Comparison of ENCODE assay signal across 8 cellular contexts in the genomic region with DNA sequence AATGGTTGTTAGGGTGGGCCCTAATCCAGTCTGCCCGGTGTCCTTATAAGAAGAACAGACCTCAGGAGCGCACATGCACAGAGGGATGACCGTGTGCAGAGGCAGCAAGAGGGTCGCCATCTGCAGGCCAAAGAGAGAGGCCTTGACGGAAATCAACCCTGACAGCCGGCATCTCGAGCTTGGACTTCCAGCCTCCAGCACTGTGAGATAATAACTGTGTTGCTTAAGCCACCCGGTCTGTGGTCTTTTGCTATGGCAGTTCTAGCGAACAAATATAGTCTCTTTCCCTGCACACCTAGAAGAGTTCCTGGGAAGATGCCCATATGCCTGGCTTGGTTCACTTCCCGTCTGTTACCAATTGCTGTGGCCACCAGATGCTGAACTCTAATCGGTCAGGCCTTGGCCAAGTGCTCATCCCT. TPM values are rescaled to one million over a fixed set of nuclear protein-coding genes. Genes with fewer than 3 reads are reported as not detected.
DNase-seq lines count a peak whose midpoint lies in the region; TF ChIP-seq lines count a peak whose summit lies in the region.

No MANE protein-coding gene starts in this region.

- CTCF ChIA-PET in OCI-LY7 (lab: Charles Lee; ENCODE audit: unreplicated experiment): interaction anchor here (1.5 kb wide), 1 partner anchor 63 kb away, joined by 5 read pairs; no protein-coding TSS in a partner anchor

- H3K4me3 ChIP-seq in OCI-LY7 (ENCODE audit: low read depth, low read length, poor library complexity, severe bottlenecking): no peak overlapping the region

- H3K9me3 ChIP-seq in OCI-LY7 (ENCODE audit: low read length): peaks cover 1% of the 10 kb centered on the region

- peaks cover under 1% of the 10 kb centered on the region for H3K9me3 Mint-ChIP-seq in activated T-cell treated with anti-CD3 and anti-CD28 coated beads, Interleukin-2, amount 50 U/mL, for 24 hours

- peaks cover 8% of the 10 kb centered on the region for H3K27me3 Mint-ChIP-seq in activated T-cell treated with anti-CD3 and anti-CD28 coated beads, Interleukin-2, amount 50 U/mL, for 24 hours

- H3K4me3 Mint-ChIP-seq in activated T-cell treated with anti-CD3 and anti-CD28 coated beads, Interleukin-2, amount 50 U/mL, for 24 hours: no peak overlapping the region

- POLR2A ChIA-PET in OCI-LY7 (lab: Charles Lee): no interaction called here

- H3K27ac Mint-ChIP-seq in activated T-cell treated with anti-CD3 and anti-CD28 coated beads, Interleukin-2, amount 50 U/mL, for 24 hours: no peak overlapping the region

- peaks cover 21% of the 10 kb centered on the region for H3K4me1 Mint-ChIP-seq in activated T-cell treated with anti-CD3 and anti-CD28 coated beads, Interleukin-2, amount 50 U/mL, for 24 hours (ENCODE audit: low read depth)

- H3K4me1 ChIP-seq in OCI-LY7 (ENCODE audit: insufficient read depth, low read length, poor library complexity, severe bottlenecking): peaks cover 22% of the 10 kb centered on the region

- intact Hi-C loops in OCI-LY7 (cut with micrococcal nuclease; ENCODE audit: unreplicated experiment): no loop called here

- peaks cover 11% of the 10 kb centered on the region for H3K36me3 Mint-ChIP-seq in activated T-cell treated with anti-CD3 and anti-CD28 coated beads, Interleukin-2, amount 50 U/mL, for 24 hours (ENCODE audit: low read depth)

- no peak overlapping the region for H3K27ac ChIP-seq in OCI-LY7 (ENCODE audit: low read depth, low read length, poor library complexity, severe bottlenecking)

- no peaks in the 10 kb centered on the region for H4K20me1 ChIP-seq in OCI-LY7 (ENCODE audit: insufficient read depth, low read length)

- peak; percentile 71 for TF ChIP-seq CTCF in OCI-LY7 (conservative IDR thresholded peaks at IDR 0.05; ENCODE audit: low read length)

- no peaks in the 10 kb centered on the region for H3K9me2 ChIP-seq in OCI-LY7 (ENCODE audit: insufficient read depth, low read length)

- H2AFZ ChIP-seq in OCI-LY7 (ENCODE audit: low read length): peak overlapping the region; percentile 27; the same call in 1 of the 2 replicates

- no peaks in the 10 kb centered on the region for H3K79me2 ChIP-seq in OCI-LY7 (ENCODE audit: insufficient read depth, low read depth, low read length)

- no TSS peak for BruUV-seq in OCI-LY7 (replicated peaks; lab: Mats Ljungman, UMichigan)

- DNase-seq in NCI-H524 (lab: John Stamatoyannopoulos, UW) (peak; percentile 49 to 72), NCI-H524 treated with DMSO at 0.1 percent for 48 hours (lab: John Stamatoyannopoulos, UW) (no peak), OCI-LY7 (ENCODE audit: low spot score) (peak; percentile 62), fibroblast of gingiva (ENCODE audit: low read depth) (peak; percentile 87), retina (peak; percentile 82), NCI-H1092 (lab: John Stamatoyannopoulos, UW) (no peak), NCI-H526 treated with DMSO at 0.1 percent for 48 hours (lab: John Stamatoyannopoulos, UW) (no peak)
- DNase-seq in activated T-cell treated with anti-CD3 and anti-CD28 coated beads, Interleukin-2, amount 50 U/mL, for 24 hours: no peak

- no peaks in the 10 kb centered on the region for H3K36me3 ChIP-seq in OCI-LY7 (ENCODE audit: insufficient read depth, low read length)

- H3K4me2 ChIP-seq in OCI-LY7 (ENCODE audit: low read length): peak overlapping the region; percentile 25; the same call in 1 of the 2 replicates

RNA-seq across cellular contexts. Expression of a gene that starts 35.3 kb away (rescaled TPM):
- total RNA-seq in OCI-LY7 (2014; rRNA removed; shearing (Covaris generic)): not detected in 2 replicates
- total RNA-seq in OCI-LY7 (2022): not detected in 2 replicates

Comparison
In these comparisons a context has a peak if more than half of its experiments do, and no peak if none do; other contexts are left out.
1. DNase-seq: peak in NCI-H524 (2 of 2), OCI-LY7 (single experiment), fibroblast of gingiva (single experiment) and retina (single experiment); none in NCI-H524 treated with DMSO at 0.1 percent for 48 hours (single experiment), NCI-H1092 (single experiment), NCI-H526 treated with DMSO at 0.1 percent for 48 hours (single experiment) and activated T-cell treated with anti-CD3 and anti-CD28 coated beads, Interleukin-2, amount 50 U/mL, for 24 hours (single experiment).